Comparison of ENCODE assay signal across 9 cellular contexts in the genomic region with DNA sequence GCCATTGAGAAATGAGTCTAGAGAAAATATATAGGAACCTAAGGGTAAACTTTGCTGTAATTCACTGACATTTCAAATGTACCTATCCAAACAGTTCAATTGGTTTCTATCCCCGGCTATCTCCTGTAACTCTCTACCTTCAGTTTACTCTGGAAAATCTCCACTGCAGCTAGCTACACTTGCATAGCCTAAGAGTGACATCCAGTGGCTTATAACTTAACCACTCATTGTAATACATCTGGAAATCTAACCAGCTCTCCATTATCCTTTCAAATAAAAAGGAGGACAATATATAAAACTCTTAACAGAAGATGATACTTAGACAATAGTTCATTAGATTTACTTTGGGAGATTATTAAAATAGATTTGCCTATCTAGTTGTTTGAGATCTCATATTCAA. TPM values are rescaled to one million over a fixed set of nuclear protein-coding genes. Genes with fewer than 3 reads are reported as not detected.
A peak's percentile ranks its signal among the peaks of the same experiment; 100 is the strongest.
DNase-seq lines count a peak whose midpoint lies in the region; ATAC-seq, FAIRE-seq and TF ChIP-seq lines count a peak whose summit lies in the region.
"Had no signal": no experiment of that assay in that cellular context is flagged by ENCODE, and none has a peak within 500 bp of the region (broad histone marks: within the 10 kb centered on the region; RNA-seq: fewer than 3 reads in every experiment).

No MANE protein-coding gene starts in this region.

- H3K9me3 ChIP-seq in gastroesophageal sphincter (no peaks in the 10 kb centered on the region), smooth muscle cell (replicated peaks; ENCODE audit: low read depth) (no peaks in the 10 kb centered on the region)

- FAIRE-seq in GM19239 (lab: Jason Lieb, UNC): no peak

- POLR2A ChIA-PET in RWPE1 (lab: Yijun Ruan, JAX; ENCODE audit: low non-redundant PET): no interaction called here

- H3K27ac ChIP-seq in RWPE1 (no peak overlapping the region), gastroesophageal sphincter (no peak overlapping the region), smooth muscle cell (ENCODE audit: low read depth) (no peak overlapping the region)

- H3K36me3 ChIP-seq in gastroesophageal sphincter (no peaks in the 10 kb centered on the region), smooth muscle cell (ENCODE audit: low read depth) (no peaks in the 10 kb centered on the region)

- TF ChIP-seq CTCF in RWPE1 (conservative IDR thresholded peaks at IDR 0.05; ENCODE audit: low read depth) (peak; percentile 52), gastroesophageal sphincter (IDR thresholded peaks at IDR 0.05) (peak in 3 of 4 experiments; percentile 38 to 51 (median 40)), smooth muscle cell (IDR thresholded peaks at IDR 0.05; ENCODE audit: borderline replicate concordance, insufficient read depth, poor library complexity, severe bottlenecking) (peak; percentile 62)

- CTCF ChIA-PET in RWPE1 (lab: Yijun Ruan, JAX): interaction anchor here (0.5 to 1.8 kb wide), 6 partner anchors 33 to 714 kb away, joined by 3 to 15 read pairs (median 4); no protein-coding TSS in a partner anchor

- WGBS in gastroesophageal sphincter (ENCODE audit: low coverage in 1 of 2), 2 donors: 22 to 31% methylated on average over 1 of the region's 1 CpG
- WGBS in smooth muscle cell (ENCODE audit: low lambda C conversion rate): 50% methylated on average over 1 of the region's 1 CpG

- H3K27me3 ChIP-seq in gastroesophageal sphincter (no peaks in the 10 kb centered on the region), smooth muscle cell (ENCODE audit: low read depth) (peaks cover 11% of the 10 kb centered on the region)

- TF ChIP-seq POLR2A in gastroesophageal sphincter (IDR thresholded peaks at IDR 0.05): no peak

- ATAC-seq in gastroesophageal sphincter (no peak), GM18873 (IDR thresholded peaks at IDR 0.05; ENCODE audit: low FRiP score, unreplicated experiment) (no peak), HG02759 (IDR thresholded peaks at IDR 0.05; ENCODE audit: unreplicated experiment) (no peak)

- H3K9ac ChIP-seq in smooth muscle cell (ENCODE audit: low read depth): no peak overlapping the region

- H3K4me1 ChIP-seq in gastroesophageal sphincter (no peaks in the 10 kb centered on the region), smooth muscle cell (ENCODE audit: low read depth) (peaks cover 3% of the 10 kb centered on the region)

- H3K79me2 ChIP-seq in smooth muscle cell (ENCODE audit: low read depth): no peaks in the 10 kb centered on the region

- peak overlapping the region; percentile 53 for H3K4me2 ChIP-seq in smooth muscle cell

- H3K4me3 ChIP-seq in gastroesophageal sphincter (no peak overlapping the region), smooth muscle cell (no peak overlapping the region)

- H2AFZ ChIP-seq in smooth muscle cell (ENCODE audit: low read depth): no peak overlapping the region

- peaks cover 7% of the 10 kb centered on the region for H3F3A ChIP-seq in smooth muscle cell (ENCODE audit: low read depth)

- peak; percentile 26 for DNase-seq in DMS53 (lab: John Stamatoyannopoulos, UW)
- no peak for DNase-seq in DMS53 treated with DMSO at 0.1 percent for 48 hours (lab: John Stamatoyannopoulos, UW; ENCODE audit: unreplicated experiment)
- peak; percentile 60 for DNase-seq in RWPE1 (ENCODE audit: low spot score)
- DNase-seq in smooth muscle cell (lab: John Stamatoyannopoulos, UW; ENCODE audit: unreplicated experiment): no peak
- no peak for DNase-seq in GM19239 (ENCODE audit: insufficient read length, low spot score)
- DNase-seq: 8988T had no signal

- no peaks in the 10 kb centered on the region for H4K20me1 ChIP-seq in smooth muscle cell (ENCODE audit: low read depth)

- TF ChIP-seq EP300 in gastroesophageal sphincter (IDR thresholded peaks at IDR 0.05): no peak

RNA-seq across cellular contexts. Expression of gene SPDL1, which starts 35.3 kb away (rescaled TPM):
- total RNA-seq in gastroesophageal sphincter: 10 to 100 TPM in 1 of 4 donors, 1 to 10 TPM in 3; 5.7 to 10.1 (median 6.7) TPM
- total RNA-seq in smooth muscle cell: 34.9 and 75.2 TPM in 2 replicates
- polyA plus RNA-seq in smooth muscle cell: 25.7 and 28.0 TPM in 2 replicates

Comparison
In these comparisons a context has a peak if more than half of its experiments do, and no peak if none do; other contexts are left out.
1. DNase-seq: peak in DMS53 (single experiment) and RWPE1 (single experiment); none in DMS53 treated with DMSO at 0.1 percent for 48 hours (single experiment), smooth muscle cell (single experiment) and GM19239 (single experiment).
2. Peak in every context shown above with its lines, with median percentiles within 50 percentile points of each other: CTCF ChIP-seq.